ENCODE assay signal across 9 cellular contexts in the genomic region with DNA sequence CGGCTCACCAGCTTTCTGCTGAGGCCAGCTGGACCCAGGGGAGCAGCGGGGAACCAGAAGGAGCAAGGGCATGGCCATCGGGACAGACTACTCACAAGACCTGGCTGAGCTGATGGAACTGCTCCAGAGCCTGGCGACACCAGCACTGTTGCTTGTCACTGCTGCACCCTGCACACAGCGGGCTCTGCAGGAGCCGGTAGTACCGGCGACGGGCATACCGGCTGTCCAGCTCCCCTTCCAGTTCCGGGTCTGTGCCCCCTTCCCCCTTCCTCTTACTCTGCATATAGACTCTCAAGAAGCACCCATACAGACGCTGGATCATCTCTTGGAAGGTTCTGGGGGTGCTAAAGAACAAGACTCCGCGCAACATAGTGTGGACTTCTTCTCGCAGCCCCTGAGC. TPM values are rescaled to one million over a fixed set of nuclear protein-coding genes. Genes with fewer than 3 reads are reported as not detected.
A peak's percentile ranks its signal among the peaks of the same experiment; 100 is the strongest.
DNase-seq lines count a peak whose midpoint lies in the region; ATAC-seq and TF ChIP-seq lines count a peak whose summit lies in the region.
"Had no signal": no experiment of that assay in that cellular context is flagged by ENCODE, and none has a peak within 500 bp of the region (broad histone marks: within the 10 kb centered on the region; RNA-seq: fewer than 3 reads in every experiment).

No MANE protein-coding gene starts in this region.

- no peaks in the 10 kb centered on the region for H3K9me2 ChIP-seq in neural cell (ENCODE audit: insufficient read depth, low read length)

- POLR2A ChIA-PET in BJ (lab: Charles Lee) = no interaction called here

- H3K4me1 ChIP-seq in ectodermal cell (ENCODE audit: control insufficient read depth, insufficient read depth, low read length) = peaks cover 10% of the 10 kb centered on the region

- no peaks in the 10 kb centered on the region for H3F3A ChIP-seq in neural cell (ENCODE audit: insufficient read depth, low read length, poor library complexity, severe bottlenecking)

- H3K9ac ChIP-seq in neural cell (ENCODE audit: low read length) = peak overlapping the region; percentile 85

- H3K9me3 ChIP-seq in MG63 (no peaks in the 10 kb centered on the region), ectodermal cell (ENCODE audit: control insufficient read depth, low read length) (no peaks in the 10 kb centered on the region), neural cell (ENCODE audit: low read length) (no peaks in the 10 kb centered on the region)

- CTCF ChIA-PET in BJ (lab: Yijun Ruan, JAX) = interaction anchor here (0.8 to 1.4 kb wide), 4 partner anchors 10 to 359 kb away, joined by 3 to 5 read pairs (median 4); partner anchors contain the start of gene TMEM210

- TF ChIP-seq EP300 in neural cell (conservative IDR thresholded peaks at IDR 0.05; ENCODE audit: poor library complexity, severe bottlenecking) = no peak

- no peak for TF ChIP-seq RAD21 in neural cell (conservative IDR thresholded peaks at IDR 0.05)

- TF ChIP-seq CTCF in BJ (IDR thresholded peaks at IDR 0.05; ENCODE audit: insufficient read depth, low read depth, low read length) (no peak), neural cell (IDR thresholded peaks at IDR 0.05; ENCODE audit: poor library complexity, severe bottlenecking) (no peak)

- peaks cover 14% of the 10 kb centered on the region for H3K79me2 ChIP-seq in neural cell (replicated peaks; ENCODE audit: insufficient read depth, low read length)

- H2AFZ ChIP-seq in neural cell (ENCODE audit: low read depth, low read length) = no peak overlapping the region

- no peak for ATAC-seq in HG03354 (IDR thresholded peaks at IDR 0.05; ENCODE audit: poor library complexity, severe bottlenecking, unreplicated experiment)
- no peak for ATAC-seq in HG03196 (IDR thresholded peaks at IDR 0.05; ENCODE audit: unreplicated experiment)

- H3K4me2 ChIP-seq in neural cell (ENCODE audit: low read length) = peak overlapping the region; percentile 95

- 94 to 95% methylated on average over 15 of the region's 15 CpGs for WGBS in ectodermal cell, 2 experiments

- no peaks in the 10 kb centered on the region for H4K20me1 ChIP-seq in neural cell (ENCODE audit: insufficient read depth)

- H3K4me3 ChIP-seq in BJ (ENCODE audit: low read depth, low read length) (peak overlapping the region; percentile 98), MG63 (peak overlapping the region; percentile 88), ectodermal cell (ENCODE audit: insufficient read depth, low read depth, low read length) (peak overlapping the region; percentile 89), neural cell (ENCODE audit: low read length) (peak overlapping the region; percentile 98)

- DNase-seq in BJ (ENCODE audit: low read depth) (no peak), MG63 (no peak), CD1c-positive myeloid dendritic cell (ENCODE audit: extremely low spot score) (no peak)
- DNase-seq in stimulated activated CD8-positive, alpha-beta memory T cell treated with anti-CD3 and anti-CD28 coated beads, Interleukin-4, amount 100 ng/mL, for 48 hours = no peak
- DNase-seq: NCI-H1105 had no signal

- H3K36me3 ChIP-seq in BJ (ENCODE audit: control insufficient read depth, insufficient read depth, low read length) (peaks cover 43% of the 10 kb centered on the region), MG63 (peaks cover 23% of the 10 kb centered on the region), ectodermal cell (ENCODE audit: control insufficient read depth, insufficient read depth, low read length) (no peaks in the 10 kb centered on the region), neural cell (ENCODE audit: insufficient read depth, low read length) (no peaks in the 10 kb centered on the region)

- H3K27ac ChIP-seq in ectodermal cell (ENCODE audit: insufficient read depth, low read depth, low read length, poor library complexity, severe bottlenecking) (no peak overlapping the region), neural cell (ENCODE audit: low read length) (no peak overlapping the region)

- H3K27me3 ChIP-seq in BJ (ENCODE audit: control insufficient read depth, insufficient read depth, low read length) (no peaks in the 10 kb centered on the region), MG63 (no peaks in the 10 kb centered on the region), ectodermal cell (ENCODE audit: control insufficient read depth, insufficient read depth, low read length, poor library complexity, severe bottlenecking) (no peaks in the 10 kb centered on the region), neural cell (ENCODE audit: insufficient read depth, low read depth, low read length) (no peaks in the 10 kb centered on the region)

TF ChIP-seq in neural cell, 6 proteins besides CTCF, POLR2A, EP300 and RAD21:
- TF ChIP-seq, protein P1, sequence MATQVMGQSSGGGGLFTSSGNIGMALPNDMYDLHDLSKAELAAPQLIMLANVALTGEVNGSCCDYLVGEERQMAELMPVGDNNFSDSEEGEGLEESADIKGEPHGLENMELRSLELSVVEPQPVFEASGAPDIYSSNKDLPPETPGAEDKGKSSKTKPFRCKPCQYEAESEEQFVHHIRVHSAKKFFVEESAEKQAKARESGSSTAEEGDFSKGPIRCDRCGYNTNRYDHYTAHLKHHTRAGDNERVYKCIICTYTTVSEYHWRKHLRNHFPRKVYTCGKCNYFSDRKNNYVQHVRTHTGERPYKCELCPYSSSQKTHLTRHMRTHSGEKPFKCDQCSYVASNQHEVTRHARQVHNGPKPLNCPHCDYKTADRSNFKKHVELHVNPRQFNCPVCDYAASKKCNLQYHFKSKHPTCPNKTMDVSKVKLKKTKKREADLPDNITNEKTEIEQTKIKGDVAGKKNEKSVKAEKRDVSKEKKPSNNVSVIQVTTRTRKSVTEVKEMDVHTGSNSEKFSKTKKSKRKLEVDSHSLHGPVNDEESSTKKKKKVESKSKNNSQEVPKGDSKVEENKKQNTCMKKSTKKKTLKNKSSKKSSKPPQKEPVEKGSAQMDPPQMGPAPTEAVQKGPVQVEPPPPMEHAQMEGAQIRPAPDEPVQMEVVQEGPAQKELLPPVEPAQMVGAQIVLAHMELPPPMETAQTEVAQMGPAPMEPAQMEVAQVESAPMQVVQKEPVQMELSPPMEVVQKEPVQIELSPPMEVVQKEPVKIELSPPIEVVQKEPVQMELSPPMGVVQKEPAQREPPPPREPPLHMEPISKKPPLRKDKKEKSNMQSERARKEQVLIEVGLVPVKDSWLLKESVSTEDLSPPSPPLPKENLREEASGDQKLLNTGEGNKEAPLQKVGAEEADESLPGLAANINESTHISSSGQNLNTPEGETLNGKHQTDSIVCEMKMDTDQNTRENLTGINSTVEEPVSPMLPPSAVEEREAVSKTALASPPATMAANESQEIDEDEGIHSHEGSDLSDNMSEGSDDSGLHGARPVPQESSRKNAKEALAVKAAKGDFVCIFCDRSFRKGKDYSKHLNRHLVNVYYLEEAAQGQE (IDR thresholded peaks at IDR 0.05; ENCODE audit: borderline replicate concordance) = no peak
- TF ChIP-seq SMC3 (conservative IDR thresholded peaks at IDR 0.05; ENCODE audit: poor library complexity) (no peak), EZH2 (IDR thresholded peaks at IDR 0.05; ENCODE audit: borderline replicate concordance, insufficient read depth, low read length, poor library complexity, severe bottlenecking) (no peak), MXI1 (conservative IDR thresholded peaks at IDR 0.05; ENCODE audit: poor library complexity, severe bottlenecking) (no peak), POLR2AphosphoS5 (IDR thresholded peaks at IDR 0.05) (no peak), TAF1 (IDR thresholded peaks at IDR 0.05; ENCODE audit: low read depth) (no peak)

RNA-seq across cellular contexts. Expression of gene ANAPC2, which starts 1.0 kb away (rescaled TPM):
- polyA plus RNA-seq in BJ (2011; rRNA removed) = 14.6 and 25.5 TPM in 2 replicates
- 16.0 and 18.5 TPM in 2 replicates for polyA minus RNA-seq in BJ (2011; rRNA and poly(A)+ RNA removed)
- 31.1 and 34.6 TPM in 2 replicates for total RNA-seq in MG63 (2014; rRNA removed; shearing (Covaris generic); ENCODE audit: low replicate concordance)
- polyA plus RNA-seq in ectodermal cell (2013, experiment 1 of 4) = 43.9 TPM
- polyA plus RNA-seq in ectodermal cell (2013, experiment 2 of 4) = 45.2 TPM
- 33.0 TPM for polyA plus RNA-seq in ectodermal cell (2013, experiment 3 of 4)
- 34.7 TPM for polyA plus RNA-seq in ectodermal cell (2013, experiment 4 of 4)
- polyA plus RNA-seq in neural cell = 38.1 and 47.2 TPM in 2 replicates
- 30.6 and 42.4 TPM in 2 replicates for polyA minus RNA-seq in neural cell

RNA-seq across cellular contexts. Expression of gene SSNA1, which starts 1.1 kb away (rescaled TPM):
- polyA plus RNA-seq in BJ (2011; rRNA removed) (53.8 and 81.4 TPM in 2 replicates), neural cell (170 and 195 TPM in 2 replicates)
- polyA minus RNA-seq in BJ (2011; rRNA and poly(A)+ RNA removed) = 17.3 and 17.5 TPM in 2 replicates
- 161 and 267 TPM in 2 replicates for total RNA-seq in MG63 (2014; rRNA removed; shearing (Covaris generic); ENCODE audit: low replicate concordance)
- polyA plus RNA-seq in ectodermal cell (2013, experiment 1 of 4) = 55.0 TPM
- 51.0 TPM for polyA plus RNA-seq in ectodermal cell (2013, experiment 2 of 4)
- polyA plus RNA-seq in ectodermal cell (2013, experiment 3 of 4) = 62.6 TPM
- polyA plus RNA-seq in ectodermal cell (2013, experiment 4 of 4) = 61.0 TPM
- 51.7 and 63.3 TPM in 2 replicates for polyA minus RNA-seq in neural cell

RNA-seq across cellular contexts. Expression of gene TPRN, which starts 13.2 kb away (rescaled TPM):
- polyA plus RNA-seq in BJ (2011; rRNA removed) = 2.9 and 3.5 TPM in 2 replicates
- polyA minus RNA-seq in BJ (2011; rRNA and poly(A)+ RNA removed) = 3.2 and 4.3 TPM in 2 replicates
- total RNA-seq in MG63 (2014; rRNA removed; shearing (Covaris generic); ENCODE audit: low replicate concordance) = 6.2 and 12.0 TPM in 2 replicates
- 11.1 TPM for polyA plus RNA-seq in ectodermal cell (2013, experiment 1 of 4)
- 15.3 TPM for polyA plus RNA-seq in ectodermal cell (2013, experiment 2 of 4)
- polyA plus RNA-seq in ectodermal cell (2013, experiment 3 of 4) = 25.7 TPM
- polyA plus RNA-seq in ectodermal cell (2013, experiment 4 of 4) = 9.4 TPM
- polyA plus RNA-seq in neural cell = 8.1 TPM in 2 replicates
- 10.3 and 10.7 TPM in 2 replicates for polyA minus RNA-seq in neural cell

RNA-seq across cellular contexts. Expression of gene TMEM210, which starts 15.5 kb away (rescaled TPM):
- polyA plus RNA-seq in BJ (2011; rRNA removed) (not detected in 2 replicates), neural cell (not detected in 2 replicates)
- not detected in 2 replicates for polyA minus RNA-seq in BJ (2011; rRNA and poly(A)+ RNA removed)
- not detected in 2 replicates for total RNA-seq in MG63 (2014; rRNA removed; shearing (Covaris generic); ENCODE audit: low replicate concordance)
- not detected for polyA plus RNA-seq in ectodermal cell (2013, experiment 1 of 4)
- polyA plus RNA-seq in ectodermal cell (2013, experiment 2 of 4) = not detected
- not detected for polyA plus RNA-seq in ectodermal cell (2013, experiment 3 of 4)
- not detected for polyA plus RNA-seq in ectodermal cell (2013, experiment 4 of 4)
- polyA minus RNA-seq in neural cell = not detected in 2 replicates

RNA-seq across cellular contexts. Expression of gene LRRC26, which starts 17.5 kb away (rescaled TPM):
- polyA plus RNA-seq in BJ (2011; rRNA removed) = not detected in 2 replicates
- not detected in 2 replicates for polyA minus RNA-seq in BJ (2011; rRNA and poly(A)+ RNA removed)
- not detected in 2 replicates for total RNA-seq in MG63 (2014; rRNA removed; shearing (Covaris generic); ENCODE audit: low replicate concordance)
- polyA plus RNA-seq in ectodermal cell (2013, experiment 1 of 4) = not detected
- polyA plus RNA-seq in ectodermal cell (2013, experiment 2 of 4) = not detected
- not detected for polyA plus RNA-seq in ectodermal cell (2013, experiment 3 of 4)
- 0.57 TPM for polyA plus RNA-seq in ectodermal cell (2013, experiment 4 of 4)
- polyA plus RNA-seq in neural cell = 2.2 and 3.2 TPM in 2 replicates
- polyA minus RNA-seq in neural cell = 3.7 and 3.9 TPM in 2 replicates
